In the genomic region with DNA sequence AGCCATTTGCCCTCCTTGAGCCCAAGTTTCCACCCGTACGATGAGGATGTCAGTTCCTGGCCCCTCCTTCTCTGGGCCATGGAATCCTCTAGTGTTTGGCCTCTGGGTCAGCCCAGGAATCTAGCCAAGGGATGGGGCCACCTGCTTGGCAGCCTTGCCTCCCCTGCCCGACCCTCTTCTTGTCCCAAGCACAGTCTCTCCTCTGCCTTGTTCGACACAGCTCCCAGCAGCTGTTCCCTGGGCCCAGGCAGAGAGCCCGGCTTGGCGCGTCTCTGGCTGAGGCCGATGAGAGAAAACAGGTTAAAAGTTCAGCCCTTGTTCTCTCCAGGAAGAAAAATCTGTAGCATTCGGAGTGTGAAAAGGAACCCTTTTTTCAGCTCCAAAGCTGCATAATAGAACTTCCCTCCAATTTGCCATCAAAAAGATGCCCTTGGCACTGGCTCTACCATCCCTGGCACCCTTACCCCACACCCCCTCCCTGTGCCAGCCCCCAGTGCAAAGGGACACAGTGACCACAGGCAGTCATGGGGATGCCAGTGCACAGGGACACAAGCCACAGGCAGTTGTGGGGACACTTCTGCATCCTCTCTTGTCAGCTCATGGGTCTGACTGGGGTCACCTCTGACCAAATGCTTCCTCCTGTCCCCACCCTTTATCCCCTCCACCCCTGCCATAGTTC, we compare ENCODE assay signal across 16 cellular contexts.
DNase-seq lines count a peak whose midpoint lies in the region; ATAC-seq and TF ChIP-seq lines count a peak whose summit lies in the region.
"Had no signal": no experiment of that assay in that cellular context is flagged by ENCODE, and none has a peak within 500 bp of the region (broad histone marks: within the 10 kb centered on the region; RNA-seq: fewer than 3 reads in every experiment).

No MANE protein-coding gene starts in this region.

- DNase-seq in G401 (ENCODE audit: low spot score) (peak; percentile 27), choroid plexus epithelial cell (ENCODE audit: low read depth) (peak; percentile 39), posterior vena cava (ENCODE audit: low spot score) (peak; percentile 85), NAMALWA (ENCODE audit: low spot score) (no peak), DMS153 treated with DMSO at 0.1 percent for 48 hours (lab: John Stamatoyannopoulos, UW; ENCODE audit: unreplicated experiment) (no peak)
- DNase-seq: activated CD8-positive, alpha-beta T cell treated with anti-CD3 and anti-CD28 coated beads for 36 hours; effector CD8-positive, alpha-beta T cell; mucosa of descending colon; NCI-H226; OCI-M1; stimulated activated CD4-positive, alpha-beta T cell treated with anti-CD3 and anti-CD28 coated beads, Interleukin-2, amount 100 ng/mL, for 24 hours; trophoblast cell had no signal

- intact Hi-C loops in posterior vena cava (cut with DNase I): no loop called here

- TF ChIP-seq CTCF in choroid plexus epithelial cell (conservative IDR thresholded peaks at IDR 0.05; ENCODE audit: low read depth, low read length): no peak

- in situ Hi-C loops in G401 (cut with HindIII; ENCODE audit: low sequenced_read_pairs): no loop called here

- no peak for ATAC-seq in GM21360 (IDR thresholded peaks at IDR 0.05; ENCODE audit: unreplicated experiment)
- no peak for ATAC-seq in GM19328 (IDR thresholded peaks at IDR 0.05; ENCODE audit: unreplicated experiment)
- ATAC-seq: activated CD8-positive, alpha-beta T cell treated with anti-CD3 and anti-CD28 coated beads for 36 hours; activated T-helper 17 cell treated with anti-CD3 and anti-CD28 coated beads, Interleukin-2, amount 50 U/mL, for 72 hours; mucosa of descending colon had no signal

- H3K27me3 ChIP-seq in layer of hippocampus (ENCODE audit: control insufficient read depth, insufficient read depth, low read length): no peaks in the 10 kb centered on the region

- peak overlapping the region; percentile 12 for H3K27ac ChIP-seq in layer of hippocampus (ENCODE audit: low read depth, low read length)

- H3K4me3 ChIP-seq in choroid plexus epithelial cell (ENCODE audit: low read depth, low read length): no peak overlapping the region
- H3K4me3 ChIP-seq: mucosa of descending colon had no signal

Comparison
In these comparisons a context has a peak if more than half of its experiments do, and no peak if none do; other contexts are left out.
1. DNase-seq: peak in G401 (single experiment), choroid plexus epithelial cell (single experiment) and posterior vena cava (single experiment); none in NAMALWA (single experiment) and DMS153 treated with DMSO at 0.1 percent for 48 hours (single experiment).